Comparison of ENCODE assay signal across 23 cellular contexts in genomic region chr4:30116401-30116800, GRCh38.
"Had no signal": no experiment of that assay in that cellular context is flagged by ENCODE, and none has a peak within 500 bp of the region (broad histone marks: within the 10 kb centered on the region; RNA-seq: fewer than 3 reads in every experiment).

No MANE protein-coding gene starts in this region.

- H3K4me1 Mint-ChIP-seq: activated CD4-positive, alpha-beta T cell treated with anti-CD3 and anti-CD28 coated beads for 36 hours had no signal

- DNase-seq: activated CD4-positive, alpha-beta T cell treated with anti-CD3 and anti-CD28 coated beads for 36 hours; activated CD4-positive, alpha-beta T cell treated with anti-CD3 and anti-CD28 coated beads, Interleukin-2, amount 50 U/mL, for 1 hour; activated CD8-positive, alpha-beta memory T cell treated with anti-CD3 and anti-CD28 coated beads, Interleukin-2, amount 50 U/mL, for 48 hours; activated CD8-positive, alpha-beta T cell treated with anti-CD3 and anti-CD28 coated beads for 36 hours; activated effector memory CD4-positive, alpha-beta T cell treated with anti-CD3 and anti-CD28 coated beads, Interleukin-2, amount 50 U/mL, for 16 hours; activated naive CD4-positive, alpha-beta T cell treated with Interleukin-2 at 50 U/mL for 16 hours; activated T-cell treated with anti-CD3 and anti-CD28 coated beads, Interleukin-2, amount 50 U/mL, for 1 hour; amygdala; brain microvascular endothelial cell; cerebellar nuclear complex; MM.1S; NCI-H1105; NCI-H1436 treated with DMSO at 0.1 percent for 48 hours; NCI-H187; NCI-H2081; NCI-H510A treated with DMSO at 0.1 percent for 48 hours; NCI-H69; Peyer's patch; SHP77; T-helper 1 cell had no signal

- H3K36me3 Mint-ChIP-seq: activated naive CD8-positive, alpha-beta T cell had no signal

- H3K4me3 ChIP-seq: Peyer's patch had no signal

- H3K27me3 ChIP-seq: brain microvascular endothelial cell, Peyer's patch had no signal

- H3K27me3 Mint-ChIP-seq: activated CD4-positive, alpha-beta T cell treated with anti-CD3 and anti-CD28 coated beads for 36 hours; activated CD8-positive, alpha-beta T cell treated with anti-CD3 and anti-CD28 coated beads for 36 hours; activated naive CD8-positive, alpha-beta T cell had no signal

- H3K27ac Mint-ChIP-seq: activated CD4-positive, alpha-beta T cell treated with anti-CD3 and anti-CD28 coated beads for 36 hours; activated CD8-positive, alpha-beta T cell treated with anti-CD3 and anti-CD28 coated beads for 36 hours; activated naive CD8-positive, alpha-beta T cell; activated T-helper 1 cell treated with anti-CD3 and anti-CD28 coated beads, Interleukin-12 subunit alpha, Interleukin-12 subunit beta, Interleukin-2, Interleukin-4 antibody, amounts not matched to agents 30 ng/mL and 10 ng/mL and 1 ng/mL, durations not matched to agents 14 hours and 24 hours and 36 hours had no signal

- ATAC-seq: activated CD4-positive, alpha-beta T cell treated with anti-CD3 and anti-CD28 coated beads for 36 hours; activated CD8-positive, alpha-beta T cell treated with anti-CD3 and anti-CD28 coated beads for 36 hours had no signal

- H3K4me1 ChIP-seq: Peyer's patch had no signal

- H3K36me3 ChIP-seq: brain microvascular endothelial cell, Peyer's patch had no signal

- H3K9me3 ChIP-seq: Peyer's patch had no signal

- H3K4me3 Mint-ChIP-seq: activated CD4-positive, alpha-beta T cell treated with anti-CD3 and anti-CD28 coated beads for 36 hours; activated CD8-positive, alpha-beta T cell treated with anti-CD3 and anti-CD28 coated beads for 36 hours; activated naive CD8-positive, alpha-beta T cell; activated T-helper 1 cell treated with anti-CD3 and anti-CD28 coated beads, Interleukin-12 subunit alpha, Interleukin-12 subunit beta, Interleukin-2, Interleukin-4 antibody, amounts not matched to agents 30 ng/mL and 10 ng/mL and 1 ng/mL, durations not matched to agents 14 hours and 24 hours and 36 hours had no signal

- H3K27ac ChIP-seq: brain microvascular endothelial cell, Peyer's patch, VCaP had no signal
